13 cellular contexts compared by ENCODE assay signal in the genomic region with DNA sequence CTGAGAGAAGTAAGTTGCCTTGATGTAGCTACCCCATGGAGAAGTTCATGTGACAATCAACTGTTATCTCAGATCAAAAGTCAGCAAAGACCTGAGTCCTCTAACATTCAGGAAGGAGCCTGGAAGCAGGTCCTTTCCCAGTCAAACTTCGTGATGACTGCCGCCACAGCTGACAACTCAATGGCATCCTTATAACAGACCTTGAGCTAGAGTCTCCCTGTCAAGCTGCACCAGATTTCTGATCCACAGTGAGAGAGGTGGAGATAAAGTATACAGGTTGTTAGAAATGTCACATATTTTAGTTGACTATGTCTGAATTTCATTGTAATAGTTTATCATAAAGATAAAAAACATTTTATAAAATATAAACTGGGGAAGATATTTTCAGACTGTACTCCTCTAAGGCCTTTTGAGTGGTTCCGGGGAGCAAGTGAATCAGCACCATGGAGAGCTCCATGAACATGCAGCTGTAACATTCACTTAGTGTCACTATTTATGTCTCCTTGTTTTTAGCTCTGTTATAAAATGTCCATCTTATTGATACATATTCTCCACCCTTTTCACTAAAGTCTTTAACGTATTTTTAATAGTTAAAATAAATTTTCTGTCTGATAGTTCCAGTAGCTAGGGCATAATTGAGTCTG.
DNase-seq lines count a peak whose midpoint lies in the region; ATAC-seq and TF ChIP-seq lines count a peak whose summit lies in the region.
"Had no signal": no experiment of that assay in that cellular context is flagged by ENCODE, and none has a peak within 500 bp of the region (broad histone marks: within the 10 kb centered on the region; RNA-seq: fewer than 3 reads in every experiment).

No MANE protein-coding gene starts in this region.

- DNase-seq in ELF-1 (ENCODE audit: low read depth, low spot score), result peak; percentile 5
- peak; percentile 46 for DNase-seq in Jurkat, Clone E6-1 (ENCODE audit: low read depth, low spot score)
- peak; percentile 33 for DNase-seq in activated CD8-positive, alpha-beta T cell treated with anti-CD3 and anti-CD28 coated beads, Interleukin-2, amount 10 ng/mL, durations not matched to agents 7 days and 5 days
- DNase-seq in kidney epithelial cell (ENCODE audit: low read depth), result peak; percentile 7
- DNase-seq in CD4-positive, alpha-beta memory T cell, result no peak
- DNase-seq: left lung, NCI-H1930 had no signal

- CTCF ChIA-PET in activated CD8-positive, alpha-beta T cell treated with anti-CD3 and anti-CD28 coated beads, Interleukin-2, amount 10 ng/mL, durations not matched to agents 7 days and 5 days (lab: Charles Lee), result no interaction called here
- CTCF ChIA-PET in CD4-positive, alpha-beta memory T cell (lab: Charles Lee; ENCODE audit: partially characterized antibody), result no interaction called here

- no peaks in the 10 kb centered on the region for H3K4me1 ChIP-seq in CD4-positive, alpha-beta memory T cell (ENCODE audit: insufficient read depth, low read length)
- H3K4me1 ChIP-seq: ascending aorta, left lung had no signal

- H3K9me3 ChIP-seq in CD4-positive, alpha-beta memory T cell (ENCODE audit: control insufficient read depth in 1 of 2, low read length in 2 of 2), result no peaks in the 10 kb centered on the region
- H3K9me3 ChIP-seq: ascending aorta had no signal

- no peaks in the 10 kb centered on the region for H3K4me1 Mint-ChIP-seq in activated CD8-positive, alpha-beta T cell treated with anti-CD3 and anti-CD28 coated beads, Interleukin-2, amount 10 ng/mL, durations not matched to agents 7 days and 5 days (ENCODE audit: low read depth)
- no peaks in the 10 kb centered on the region for H3K4me1 Mint-ChIP-seq in stimulated activated memory B cell treated with anti-CD40 and anti-IgM and Interleukin-4, amounts not matched to agents 10 μg/mL and 1 μg/mL and 100 μg/mL, for 72 hours
- no peaks in the 10 kb centered on the region for H3K4me1 Mint-ChIP-seq in CD4-positive, alpha-beta memory T cell

- H3K4me3 ChIP-seq in Jurkat, Clone E6-1 (ENCODE audit: low read length), result no peak overlapping the region
- H3K4me3 ChIP-seq in kidney epithelial cell (ENCODE audit: low read depth, low read length), result no peak overlapping the region
- H3K4me3 ChIP-seq in CD4-positive, alpha-beta memory T cell (ENCODE audit: low read length in 2 of 2), result no peak overlapping the region
- H3K4me3 ChIP-seq: ascending aorta, left lung had no signal

- no peak for ATAC-seq in activated CD8-positive, alpha-beta T cell treated with anti-CD3 and anti-CD28 coated beads, Interleukin-2, amount 10 ng/mL, durations not matched to agents 7 days and 5 days
- ATAC-seq in stimulated activated memory B cell treated with anti-CD40 and anti-IgM and Interleukin-4, amounts not matched to agents 10 μg/mL and 1 μg/mL and 100 μg/mL, for 72 hours, result no peak
- no peak for ATAC-seq in GM18868 (IDR thresholded peaks at IDR 0.05; ENCODE audit: unreplicated experiment)
- ATAC-seq in GM19452 (IDR thresholded peaks at IDR 0.05; ENCODE audit: unreplicated experiment), result no peak
- ATAC-seq: esophagus mucosa, left lung had no signal

- POLR2A ChIA-PET in activated CD8-positive, alpha-beta T cell treated with anti-CD3 and anti-CD28 coated beads, Interleukin-2, amount 10 ng/mL, durations not matched to agents 7 days and 5 days (lab: Charles Lee), result no interaction called here
- POLR2A ChIA-PET in CD4-positive, alpha-beta memory T cell (lab: Charles Lee; ENCODE audit: partially characterized antibody), result no interaction called here

- no peaks in the 10 kb centered on the region for H3K36me3 ChIP-seq in kidney epithelial cell (ENCODE audit: control insufficient read depth, insufficient read depth, low read length)
- H3K36me3 ChIP-seq in CD4-positive, alpha-beta memory T cell (ENCODE audit: insufficient read depth, low read length), result no peaks in the 10 kb centered on the region
- H3K36me3 ChIP-seq: ascending aorta, left lung had no signal

- intact Hi-C loops in CD4-positive, alpha-beta memory T cell (cut with micrococcal nuclease), result no loop called here

- H3K4me3 Mint-ChIP-seq in activated CD8-positive, alpha-beta T cell treated with anti-CD3 and anti-CD28 coated beads, Interleukin-2, amount 10 ng/mL, durations not matched to agents 7 days and 5 days, result no peak overlapping the region
- H3K4me3 Mint-ChIP-seq in stimulated activated memory B cell treated with anti-CD40 and anti-IgM and Interleukin-4, amounts not matched to agents 10 μg/mL and 1 μg/mL and 100 μg/mL, for 72 hours, result no peak overlapping the region
- H3K4me3 Mint-ChIP-seq in CD4-positive, alpha-beta memory T cell, result no peak overlapping the region
- H3K4me3 Mint-ChIP-seq: type B pancreatic cell had no signal

- H3K36me3 Mint-ChIP-seq in activated CD8-positive, alpha-beta T cell treated with anti-CD3 and anti-CD28 coated beads, Interleukin-2, amount 10 ng/mL, durations not matched to agents 7 days and 5 days (ENCODE audit: low read depth), result no peaks in the 10 kb centered on the region
- no peaks in the 10 kb centered on the region for H3K36me3 Mint-ChIP-seq in stimulated activated memory B cell treated with anti-CD40 and anti-IgM and Interleukin-4, amounts not matched to agents 10 μg/mL and 1 μg/mL and 100 μg/mL, for 72 hours
- no peaks in the 10 kb centered on the region for H3K36me3 Mint-ChIP-seq in CD4-positive, alpha-beta memory T cell
- H3K36me3 Mint-ChIP-seq: type B pancreatic cell had no signal

- no peaks in the 10 kb centered on the region for H3K27me3 ChIP-seq in kidney epithelial cell (ENCODE audit: control insufficient read depth, insufficient read depth, low read length)
- H3K27me3 ChIP-seq in CD4-positive, alpha-beta memory T cell (ENCODE audit: insufficient read depth, low read length), result no peaks in the 10 kb centered on the region
- H3K27me3 ChIP-seq: ascending aorta, left lung had no signal

- TF ChIP-seq CTCF in kidney epithelial cell (IDR thresholded peaks at IDR 0.05; ENCODE audit: insufficient read depth, low read length, poor library complexity, severe bottlenecking), result no peak

- H3K27me3 Mint-ChIP-seq in activated CD8-positive, alpha-beta T cell treated with anti-CD3 and anti-CD28 coated beads, Interleukin-2, amount 10 ng/mL, durations not matched to agents 7 days and 5 days (ENCODE audit: low read depth), result no peaks in the 10 kb centered on the region
- no peaks in the 10 kb centered on the region for H3K27me3 Mint-ChIP-seq in stimulated activated memory B cell treated with anti-CD40 and anti-IgM and Interleukin-4, amounts not matched to agents 10 μg/mL and 1 μg/mL and 100 μg/mL, for 72 hours
- no peaks in the 10 kb centered on the region for H3K27me3 Mint-ChIP-seq in CD4-positive, alpha-beta memory T cell
- H3K27me3 Mint-ChIP-seq: type B pancreatic cell had no signal

- H3K27ac ChIP-seq in CD4-positive, alpha-beta memory T cell (ENCODE audit: low read depth, low read length), result no peak overlapping the region
- H3K27ac ChIP-seq: ascending aorta, left lung had no signal

- no peak overlapping the region for H3K27ac Mint-ChIP-seq in activated CD8-positive, alpha-beta T cell treated with anti-CD3 and anti-CD28 coated beads, Interleukin-2, amount 10 ng/mL, durations not matched to agents 7 days and 5 days
- no peak overlapping the region for H3K27ac Mint-ChIP-seq in stimulated activated memory B cell treated with anti-CD40 and anti-IgM and Interleukin-4, amounts not matched to agents 10 μg/mL and 1 μg/mL and 100 μg/mL, for 72 hours
- no peak overlapping the region for H3K27ac Mint-ChIP-seq in CD4-positive, alpha-beta memory T cell
- H3K27ac Mint-ChIP-seq: type B pancreatic cell had no signal

- peaks cover 13% of the 10 kb centered on the region for H3K9me3 Mint-ChIP-seq in activated CD8-positive, alpha-beta T cell treated with anti-CD3 and anti-CD28 coated beads, Interleukin-2, amount 10 ng/mL, durations not matched to agents 7 days and 5 days (ENCODE audit: insufficient read depth)
- H3K9me3 Mint-ChIP-seq in stimulated activated memory B cell treated with anti-CD40 and anti-IgM and Interleukin-4, amounts not matched to agents 10 μg/mL and 1 μg/mL and 100 μg/mL, for 72 hours, result peaks cover 14% of the 10 kb centered on the region
- H3K9me3 Mint-ChIP-seq in CD4-positive, alpha-beta memory T cell, result peaks cover 3 to 27% (median 15%) of the 10 kb centered on the region in 8 donors
- H3K9me3 Mint-ChIP-seq: type B pancreatic cell had no signal

Comparison
In these comparisons a context has a peak if more than half of its experiments do, and no peak if none do; other contexts are left out.
1. DNase-seq: peak in ELF-1 (single experiment), Jurkat, Clone E6-1 (single experiment), activated CD8-positive, alpha-beta T cell treated with anti-CD3 and anti-CD28 coated beads, Interleukin-2, amount 10 ng/mL, durations not matched to agents 7 days and 5 days (single experiment) and kidney epithelial cell (single experiment); none in CD4-positive, alpha-beta memory T cell (0 of 5).